Comparison of ENCODE assay signal across 1 cellular context in the genomic region with DNA sequence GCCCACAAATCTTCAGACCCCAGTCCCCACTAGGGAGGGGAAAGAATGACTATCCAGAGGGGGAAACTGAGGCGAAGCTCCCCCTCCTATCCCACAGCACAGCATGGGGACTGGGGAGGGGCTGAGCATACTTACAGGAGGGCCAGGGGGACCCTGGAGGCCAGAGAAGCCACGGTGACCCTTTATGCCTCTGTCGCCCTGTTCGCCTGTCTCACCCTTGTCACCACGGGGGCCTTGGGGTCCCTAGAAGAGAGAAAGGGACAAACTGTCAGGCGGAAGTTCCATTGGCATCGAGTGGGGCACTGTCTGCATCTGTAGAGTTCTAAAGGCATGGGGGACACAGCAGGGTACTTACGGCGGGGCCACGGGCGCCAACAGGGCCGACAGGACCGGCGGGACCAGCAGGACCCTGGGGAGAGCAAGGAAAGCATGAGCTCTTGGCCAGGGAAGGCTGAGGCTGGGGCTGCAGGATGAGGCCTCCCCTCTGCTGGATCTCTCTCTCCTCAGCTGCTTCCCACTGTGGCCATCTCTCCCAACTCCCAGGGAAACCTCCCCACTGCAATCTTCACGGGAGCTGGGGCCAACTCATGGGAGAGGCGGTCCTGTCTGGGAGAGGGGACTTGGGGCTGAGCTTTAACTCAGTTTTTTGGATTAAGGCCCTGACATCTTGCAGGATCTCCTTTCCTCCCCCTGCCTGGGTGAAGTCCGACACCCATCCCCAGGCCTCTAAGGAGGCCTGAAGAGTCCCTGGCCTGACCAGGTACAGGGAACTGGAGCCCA.
TF ChIP-seq lines count a peak whose summit lies in the region.

No MANE protein-coding gene starts in this region.

TF ChIP-seq in IMR-90, 13 proteins besides CTCF, POLR2A, EP300 and RAD21:
- TF ChIP-seq CHD1 (IDR thresholded peaks at IDR 0.05; ENCODE audit: low read depth, low read length) (0 out of 2 replicates have a peak, but pooled peaks have one; percentile 26), SMC3 (IDR thresholded peaks at IDR 0.05; ENCODE audit: low read depth, low read length) (no peak), BHLHE40 (IDR thresholded peaks at IDR 0.05; ENCODE audit: low read depth, low read length) (no peak)
- TF ChIP-seq, protein P1, sequence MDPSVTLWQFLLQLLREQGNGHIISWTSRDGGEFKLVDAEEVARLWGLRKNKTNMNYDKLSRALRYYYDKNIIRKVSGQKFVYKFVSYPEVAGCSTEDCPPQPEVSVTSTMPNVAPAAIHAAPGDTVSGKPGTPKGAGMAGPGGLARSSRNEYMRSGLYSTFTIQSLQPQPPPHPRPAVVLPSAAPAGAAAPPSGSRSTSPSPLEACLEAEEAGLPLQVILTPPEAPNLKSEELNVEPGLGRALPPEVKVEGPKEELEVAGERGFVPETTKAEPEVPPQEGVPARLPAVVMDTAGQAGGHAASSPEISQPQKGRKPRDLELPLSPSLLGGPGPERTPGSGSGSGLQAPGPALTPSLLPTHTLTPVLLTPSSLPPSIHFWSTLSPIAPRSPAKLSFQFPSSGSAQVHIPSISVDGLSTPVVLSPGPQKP (IDR thresholded peaks at IDR 0.05; ENCODE audit: borderline replicate concordance, low read depth, low read length): no peak
